In the genomic region with DNA sequence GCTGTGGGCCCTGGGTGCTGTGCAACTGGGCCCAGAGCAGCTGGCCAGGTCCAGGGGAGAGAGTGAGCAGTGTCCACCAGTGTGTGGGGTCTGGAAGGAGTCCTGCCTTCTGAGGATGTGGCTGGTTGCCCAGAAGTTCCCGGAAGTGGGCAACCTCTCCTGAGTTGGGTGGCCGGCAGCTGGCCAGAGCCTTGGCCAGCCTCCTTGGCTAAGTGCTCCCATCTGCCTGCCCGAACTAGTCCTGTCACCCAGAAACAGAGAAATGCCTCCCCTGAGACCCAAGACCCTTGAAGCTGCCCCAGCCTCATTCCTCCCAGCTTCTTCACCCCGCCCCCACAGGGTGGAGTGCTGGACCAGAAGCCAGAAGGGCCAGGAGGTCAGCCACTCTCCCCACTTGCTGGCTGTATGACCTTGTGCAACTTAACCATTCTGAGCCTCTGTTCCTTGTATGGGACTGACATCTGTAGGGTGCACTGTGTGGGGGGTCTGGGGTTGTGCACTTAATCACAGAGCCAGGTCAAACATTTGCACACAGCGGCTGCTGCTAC, we compare ENCODE assay signal across 12 cellular contexts. TPM values are rescaled to one million over a fixed set of nuclear protein-coding genes. Genes with fewer than 3 reads are reported as not detected.
DNase-seq lines count a peak whose midpoint lies in the region; ATAC-seq and TF ChIP-seq lines count a peak whose summit lies in the region.
"Had no signal": no experiment of that assay in that cellular context is flagged by ENCODE, and none has a peak within 500 bp of the region (broad histone marks: within the 10 kb centered on the region; RNA-seq: fewer than 3 reads in every experiment).

No MANE protein-coding gene starts in this region.

- BruUV-seq in PC-3 (replicated peaks; lab: Mats Ljungman, UMichigan) = no TSS peak

- no peak for DNase-seq in AG04450 (ENCODE audit: low read depth, low spot score)
- no peak for DNase-seq in PC-3
- DNase-seq in fibroblast of peridontal ligament (ENCODE audit: extremely low read depth) = peak; percentile 80
- DNase-seq in nucleus accumbens (lab: John Stamatoyannopoulos, UW) = peak in 47 of 56 donors; percentile 4 to 81 (median 43)
- DNase-seq in GM20000 (ENCODE audit: low spot score) = no peak
- no peak for DNase-seq in stimulated activated CD8-positive, alpha-beta memory T cell treated with anti-CD3 and anti-CD28 coated beads, Interleukin-4, amount 100 ng/mL, for 48 hours
- DNase-seq: AML-193; NCI-H345; stimulated activated naive CD4-positive, alpha-beta T cell treated with Interleukin-2 at 50 U/mL for 16 hours had no signal

- peak; percentile 19 for ATAC-seq in PC-3
- no peak for ATAC-seq in HG02840 (IDR thresholded peaks at IDR 0.05; ENCODE audit: low FRiP score, unreplicated experiment)
- no peak for ATAC-seq in GM21526 (IDR thresholded peaks at IDR 0.05; ENCODE audit: low FRiP score, unreplicated experiment)

- no peak overlapping the region for H3K9ac ChIP-seq in PC-3 (ENCODE audit: low read length)

- H3K4me1 ChIP-seq in PC-3 (ENCODE audit: insufficient read depth, low read length) = peaks cover 7% of the 10 kb centered on the region; the same call in 1 of the 2 replicates
- H3K4me1 ChIP-seq: gastrocnemius medialis had no signal

- CTCF ChIA-PET in AG04450 (lab: Charles Lee) (no interaction called here), PC-3 (lab: Charles Lee) (no interaction called here)

- no peaks in the 10 kb centered on the region for H4K20me1 ChIP-seq in PC-3 (ENCODE audit: low read length)

- no peaks in the 10 kb centered on the region for H3K79me2 ChIP-seq in PC-3 (ENCODE audit: low read length)

- H3F3A ChIP-seq in PC-3 (ENCODE audit: low read length, unreplicated experiment) = no peaks in the 10 kb centered on the region

- H3K9me3 ChIP-seq in AG04450 (ENCODE audit: control insufficient read depth, insufficient read depth, low read length) (no peaks in the 10 kb centered on the region; the same call in 1 of the 2 replicates), PC-3 (ENCODE audit: low read length) (no peaks in the 10 kb centered on the region)
- H3K9me3 ChIP-seq: gastrocnemius medialis had no signal

- H2AFZ ChIP-seq in PC-3 (ENCODE audit: low read length) = no peak overlapping the region

- H3K4me2 ChIP-seq in PC-3 (ENCODE audit: low read length) = no peak overlapping the region

- H3K27ac ChIP-seq in AG04450 (ENCODE audit: low read depth, low read length) (peak overlapping the region; percentile 21), PC-3 (ENCODE audit: low read length) (no peak overlapping the region)

- intact Hi-C loops in PC-3 (cut with micrococcal nuclease) = no loop called here

- H3K4me3 ChIP-seq in AG04450 (ENCODE audit: low read depth, low read length) (no peak overlapping the region), PC-3 (ENCODE audit: low read length) (no peak overlapping the region)
- H3K4me3 ChIP-seq: gastrocnemius medialis had no signal

- H3K9me2 ChIP-seq in PC-3 (replicated peaks; ENCODE audit: low read length) = no peaks in the 10 kb centered on the region

- H3K36me3 ChIP-seq in PC-3 (ENCODE audit: low read depth, low read length) = no peaks in the 10 kb centered on the region
- H3K36me3 ChIP-seq: gastrocnemius medialis had no signal

- TF ChIP-seq CTCF in AG04450 (IDR thresholded peaks at IDR 0.05; ENCODE audit: low read depth, low read length) (no peak), PC-3 (conservative IDR thresholded peaks at IDR 0.05; ENCODE audit: low read depth, low read length) (no peak), GM20000 (IDR thresholded peaks at IDR 0.05; ENCODE audit: extremely low read depth, missing control alignments) (no peak)

- POLR2A ChIA-PET in AG04450 (lab: Yijun Ruan, JAX) (no interaction called here), PC-3 (lab: Charles Lee; ENCODE audit: unreplicated experiment) (no interaction called here)

- H3K27me3 ChIP-seq in AG04450 (ENCODE audit: control insufficient read depth, insufficient read depth, low read length) (no peaks in the 10 kb centered on the region), PC-3 (ENCODE audit: low read length) (no peaks in the 10 kb centered on the region)
- H3K27me3 ChIP-seq: gastrocnemius medialis had no signal

RNA-seq across cellular contexts. Expression of a gene that starts 7.6 kb away (rescaled TPM):
- polyA plus RNA-seq in AG04450 (2011; rRNA removed) = 61.4 and 61.7 TPM in 2 replicates
- polyA minus RNA-seq in AG04450 (2011; rRNA and poly(A)+ RNA removed) = 63.9 and 85.0 TPM in 2 replicates
- 63.5 and 69.5 TPM in 2 replicates for total RNA-seq in PC-3 (2014; rRNA removed)

RNA-seq across cellular contexts. Expression of a gene that starts 35.1 kb away (rescaled TPM):
- polyA plus RNA-seq in AG04450 (2011; rRNA removed) = 0.02 and 0.05 TPM in 2 replicates
- polyA minus RNA-seq in AG04450 (2011; rRNA and poly(A)+ RNA removed) = not detected in 2 replicates
- total RNA-seq in PC-3 (2014; rRNA removed) = not detected in 2 replicates

RNA-seq across cellular contexts. Expression of a gene that starts 36.1 kb away (rescaled TPM):
- 4.1 and 4.5 TPM in 2 replicates for polyA plus RNA-seq in AG04450 (2011; rRNA removed)
- polyA minus RNA-seq in AG04450 (2011; rRNA and poly(A)+ RNA removed) = 8.4 and 11.6 TPM in 2 replicates
- total RNA-seq in PC-3 (2014; rRNA removed) = 41.5 and 43.0 TPM in 2 replicates

RNA-seq across cellular contexts. Expression of a gene that starts 48.6 kb away (rescaled TPM):
- polyA plus RNA-seq in AG04450 (2011; rRNA removed) = 96.6 and 128 TPM in 2 replicates
- polyA minus RNA-seq in AG04450 (2011; rRNA and poly(A)+ RNA removed) = 61.0 and 91.5 TPM in 2 replicates
- total RNA-seq in PC-3 (2014; rRNA removed) = 147 and 166 TPM in 2 replicates

RNA-seq across cellular contexts. Expression of a gene that starts 55.2 kb away (rescaled TPM):
- polyA plus RNA-seq in AG04450 (2011; rRNA removed) = 29.2 and 34.4 TPM in 2 replicates
- 26.5 and 33.5 TPM in 2 replicates for polyA minus RNA-seq in AG04450 (2011; rRNA and poly(A)+ RNA removed)
- total RNA-seq in PC-3 (2014; rRNA removed) = 8.5 and 12.4 TPM in 2 replicates

Comparison
In these comparisons a context has a peak if more than half of its experiments do, and no peak if none do; other contexts are left out.
1. DNase-seq: peak in fibroblast of peridontal ligament (single experiment) and nucleus accumbens (47 of 56); none in AG04450 (single experiment), PC-3 (single experiment), GM20000 (single experiment) and stimulated activated CD8-positive, alpha-beta memory T cell treated with anti-CD3 and anti-CD28 coated beads, Interleukin-4, amount 100 ng/mL, for 48 hours (single experiment).